Comparison of ENCODE assay signal across 32 cellular contexts in the genomic region with DNA sequence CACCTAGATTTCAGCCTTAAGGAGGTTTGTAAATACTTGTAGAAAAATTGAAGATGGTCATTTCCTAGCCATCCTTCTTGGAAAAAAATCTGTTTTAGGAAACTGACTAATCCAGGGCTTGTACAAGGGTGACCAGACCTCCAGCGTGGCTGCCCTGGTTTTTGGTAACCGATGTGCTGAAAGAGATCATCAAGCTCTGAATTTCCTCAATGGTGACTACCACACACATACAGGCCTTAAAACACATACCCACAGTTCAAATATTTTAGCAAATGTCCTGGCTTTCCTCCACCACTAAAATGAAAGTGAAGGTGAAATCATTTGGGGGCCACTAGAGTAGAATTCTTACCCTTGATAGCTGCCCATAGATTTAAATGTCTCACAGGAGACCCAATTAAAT.
DNase-seq lines count a peak whose midpoint lies in the region; ATAC-seq, FAIRE-seq and TF ChIP-seq lines count a peak whose summit lies in the region.
"Had no signal": no experiment of that assay in that cellular context is flagged by ENCODE, and none has a peak within 500 bp of the region (broad histone marks: within the 10 kb centered on the region; RNA-seq: fewer than 3 reads in every experiment).

No MANE protein-coding gene starts in this region.

- H3K4me1 Mint-ChIP-seq in activated T-cell treated with anti-CD3 and anti-CD28 coated beads, Interleukin-2, amount 50 U/mL, for 24 hours (ENCODE audit: low read depth) = peaks cover 77% of the 10 kb centered on the region
- H3K4me1 Mint-ChIP-seq in HFFc6 (ENCODE audit: low read depth) (peaks cover 46% of the 10 kb centered on the region), astrocyte (ENCODE audit: low read depth, unreplicated experiment) (peaks cover 44% of the 10 kb centered on the region)

- no peaks in the 10 kb centered on the region for H3K9me3 ChIP-seq in astrocyte (ENCODE audit: insufficient read depth, low read depth, low read length)
- H3K9me3 ChIP-seq: ascending aorta, esophagus squamous epithelium, left lung had no signal

- H3K27ac Mint-ChIP-seq in activated T-cell treated with anti-CD3 and anti-CD28 coated beads, Interleukin-2, amount 50 U/mL, for 24 hours = peak overlapping the region; percentile 20
- peak overlapping the region; percentile 28; the same call in 1 of the 2 replicates for H3K27ac Mint-ChIP-seq in HFFc6
- H3K27ac Mint-ChIP-seq in astrocyte (ENCODE audit: unreplicated experiment) = no peak overlapping the region
- H3K27ac Mint-ChIP-seq: activated T-helper 1 cell treated with anti-CD3 and anti-CD28 coated beads, Interleukin-12 subunit alpha, Interleukin-12 subunit beta, Interleukin-2, Interleukin-4 antibody, amounts not matched to agents 30 ng/mL and 10 ng/mL and 1 ng/mL, durations not matched to agents 14 hours and 24 hours and 36 hours; mesothelial cell of epicardium; naive B cell had no signal

- no peak overlapping the region for H3K4me3 ChIP-seq in astrocyte (ENCODE audit: insufficient read depth, low read depth, low read length)
- H3K4me3 ChIP-seq in skeletal muscle cell (ENCODE audit: low read depth, low read length) = no peak overlapping the region
- no peak overlapping the region for H3K4me3 ChIP-seq in coronary artery
- H3K4me3 ChIP-seq: ascending aorta, esophagus squamous epithelium, left lung had no signal

- no peaks in the 10 kb centered on the region for H3K79me2 ChIP-seq in astrocyte (ENCODE audit: insufficient read depth, low read length)

- no peaks in the 10 kb centered on the region for H3K9me3 Mint-ChIP-seq in activated T-cell treated with anti-CD3 and anti-CD28 coated beads, Interleukin-2, amount 50 U/mL, for 24 hours
- no peaks in the 10 kb centered on the region for H3K9me3 Mint-ChIP-seq in HFFc6
- no peaks in the 10 kb centered on the region for H3K9me3 Mint-ChIP-seq in astrocyte (ENCODE audit: unreplicated experiment)
- H3K9me3 Mint-ChIP-seq: activated naive CD4-positive, alpha-beta T cell treated with anti-CD3 and anti-CD28 coated beads, Interleukin-2, amount 50 U/mL, for 24 hours; central memory CD8-positive, alpha-beta T cell; mesothelial cell of epicardium; T-cell had no signal

- DNase-seq in activated T-cell treated with anti-CD3 and anti-CD28 coated beads, Interleukin-2, amount 50 U/mL, for 24 hours = no peak
- no peak for DNase-seq in activated T-cell treated with anti-CD3 and anti-CD28 coated beads, Interleukin-2, amount 50 U/mL, for 48 hours
- no peak for DNase-seq in HFFc6
- DNase-seq in astrocyte (ENCODE audit: low read depth) = peak; percentile 26
- DNase-seq in skeletal muscle cell (ENCODE audit: low read depth) = peak; percentile 47
- no peak for DNase-seq in coronary artery (ENCODE audit: low spot score)
- DNase-seq: activated CD4-positive, CD25-positive, alpha-beta regulatory T cell treated with anti-CD3 and anti-CD28 coated beads, Interleukin-2, amount 50 U/mL, for 72 hours; C1 segment of cervical spinal cord; Calu3; DND-41; esophagus squamous epithelium; left lung; naive B cell; NCI-H1436; NCI-H2081 treated with DMSO at 0.1 percent for 48 hours; NCI-H226; NCI-H69; occipital lobe; small intestine; stimulated activated CD8-positive, alpha-beta memory T cell treated with anti-CD3 and anti-CD28 coated beads, Interleukin-4, amount 100 ng/mL, for 48 hours; T-cell; trophoblast cell had no signal

- no peaks in the 10 kb centered on the region for H3K27me3 Mint-ChIP-seq in activated T-cell treated with anti-CD3 and anti-CD28 coated beads, Interleukin-2, amount 50 U/mL, for 24 hours
- H3K27me3 Mint-ChIP-seq in HFFc6 (ENCODE audit: insufficient read depth) = peaks cover 1% of the 10 kb centered on the region; the same call in 1 of the 2 replicates
- no peaks in the 10 kb centered on the region for H3K27me3 Mint-ChIP-seq in astrocyte (ENCODE audit: low read depth, unreplicated experiment)
- H3K27me3 Mint-ChIP-seq: activated naive CD4-positive, alpha-beta T cell treated with anti-CD3 and anti-CD28 coated beads, Interleukin-2, amount 50 U/mL, for 24 hours; central memory CD8-positive, alpha-beta T cell; T-cell had no signal

- ATAC-seq in GM18519 (IDR thresholded peaks at IDR 0.05; ENCODE audit: low FRiP score, unreplicated experiment) (no peak), HG02973 (IDR thresholded peaks at IDR 0.05; ENCODE audit: unreplicated experiment) (no peak)
- ATAC-seq: left lung, T-cell had no signal

- peak overlapping the region; percentile 34 for H3K4me2 ChIP-seq in astrocyte (ENCODE audit: low read length)

- H4K20me1 ChIP-seq in astrocyte (ENCODE audit: insufficient read depth, low read length) = no peaks in the 10 kb centered on the region

- no peaks in the 10 kb centered on the region for H3K36me3 ChIP-seq in astrocyte (ENCODE audit: insufficient read depth, low read length)
- H3K36me3 ChIP-seq: ascending aorta, esophagus squamous epithelium, left lung had no signal

- no peak overlapping the region for H3K9ac ChIP-seq in astrocyte (ENCODE audit: low read length)

- TF ChIP-seq CTCF in HFFc6 (IDR thresholded peaks at IDR 0.05) (no peak), astrocyte (IDR thresholded peaks at IDR 0.05; ENCODE audit: insufficient read depth, low read depth, low read length) (no peak), coronary artery (IDR thresholded peaks at IDR 0.05) (no peak)

- no peaks in the 10 kb centered on the region for H3K36me3 Mint-ChIP-seq in activated T-cell treated with anti-CD3 and anti-CD28 coated beads, Interleukin-2, amount 50 U/mL, for 24 hours (ENCODE audit: low read depth)
- H3K36me3 Mint-ChIP-seq in HFFc6 (ENCODE audit: low read depth) (no peaks in the 10 kb centered on the region), astrocyte (ENCODE audit: low read depth, unreplicated experiment) (peaks cover under 1% of the 10 kb centered on the region)
- H3K36me3 Mint-ChIP-seq: mesothelial cell of epicardium, naive B cell, T-cell had no signal

- peaks cover 33% of the 10 kb centered on the region for H3K4me1 ChIP-seq in astrocyte (ENCODE audit: insufficient read depth, low read length)
- H3K4me1 ChIP-seq: left lung had no signal

- H3K27ac ChIP-seq in astrocyte (ENCODE audit: low read depth, low read length) (no peak overlapping the region), coronary artery (no peak overlapping the region)
- H3K27ac ChIP-seq: ascending aorta, esophagus squamous epithelium, left lung had no signal

- no peaks in the 10 kb centered on the region for H3K27me3 ChIP-seq in astrocyte (ENCODE audit: insufficient read depth, low read length)
- H3K27me3 ChIP-seq: ascending aorta, esophagus squamous epithelium, left lung had no signal

- FAIRE-seq in astrocyte (lab: Jason Lieb, UNC) = no peak
- FAIRE-seq: endometrium, islet of Langerhans, RCC 7860, small intestine had no signal

- H2AFZ ChIP-seq in astrocyte (ENCODE audit: low read depth, low read length) = no peak overlapping the region

- no peak overlapping the region for H3K4me3 Mint-ChIP-seq in activated T-cell treated with anti-CD3 and anti-CD28 coated beads, Interleukin-2, amount 50 U/mL, for 24 hours
- H3K4me3 Mint-ChIP-seq in HFFc6 (no peak overlapping the region), astrocyte (ENCODE audit: unreplicated experiment) (no peak overlapping the region)
- H3K4me3 Mint-ChIP-seq: activated naive CD4-positive, alpha-beta T cell treated with anti-CD3 and anti-CD28 coated beads, Interleukin-2, amount 50 U/mL, for 24 hours; activated T-helper 1 cell treated with anti-CD3 and anti-CD28 coated beads, Interleukin-12 subunit alpha, Interleukin-12 subunit beta, Interleukin-2, Interleukin-4 antibody, amounts not matched to agents 30 ng/mL and 10 ng/mL and 1 ng/mL, durations not matched to agents 14 hours and 24 hours and 36 hours; central memory CD8-positive, alpha-beta T cell; mesothelial cell of epicardium; naive B cell; T-cell had no signal

Comparison
In these comparisons a context has a peak if more than half of its experiments do, and no peak if none do; other contexts are left out.
1. DNase-seq: peak in astrocyte (single experiment) and skeletal muscle cell (single experiment); none in activated T-cell treated with anti-CD3 and anti-CD28 coated beads, Interleukin-2, amount 50 U/mL, for 24 hours (single experiment), activated T-cell treated with anti-CD3 and anti-CD28 coated beads, Interleukin-2, amount 50 U/mL, for 48 hours (0 of 2), HFFc6 (single experiment) and coronary artery (single experiment).